In the genomic region with DNA sequence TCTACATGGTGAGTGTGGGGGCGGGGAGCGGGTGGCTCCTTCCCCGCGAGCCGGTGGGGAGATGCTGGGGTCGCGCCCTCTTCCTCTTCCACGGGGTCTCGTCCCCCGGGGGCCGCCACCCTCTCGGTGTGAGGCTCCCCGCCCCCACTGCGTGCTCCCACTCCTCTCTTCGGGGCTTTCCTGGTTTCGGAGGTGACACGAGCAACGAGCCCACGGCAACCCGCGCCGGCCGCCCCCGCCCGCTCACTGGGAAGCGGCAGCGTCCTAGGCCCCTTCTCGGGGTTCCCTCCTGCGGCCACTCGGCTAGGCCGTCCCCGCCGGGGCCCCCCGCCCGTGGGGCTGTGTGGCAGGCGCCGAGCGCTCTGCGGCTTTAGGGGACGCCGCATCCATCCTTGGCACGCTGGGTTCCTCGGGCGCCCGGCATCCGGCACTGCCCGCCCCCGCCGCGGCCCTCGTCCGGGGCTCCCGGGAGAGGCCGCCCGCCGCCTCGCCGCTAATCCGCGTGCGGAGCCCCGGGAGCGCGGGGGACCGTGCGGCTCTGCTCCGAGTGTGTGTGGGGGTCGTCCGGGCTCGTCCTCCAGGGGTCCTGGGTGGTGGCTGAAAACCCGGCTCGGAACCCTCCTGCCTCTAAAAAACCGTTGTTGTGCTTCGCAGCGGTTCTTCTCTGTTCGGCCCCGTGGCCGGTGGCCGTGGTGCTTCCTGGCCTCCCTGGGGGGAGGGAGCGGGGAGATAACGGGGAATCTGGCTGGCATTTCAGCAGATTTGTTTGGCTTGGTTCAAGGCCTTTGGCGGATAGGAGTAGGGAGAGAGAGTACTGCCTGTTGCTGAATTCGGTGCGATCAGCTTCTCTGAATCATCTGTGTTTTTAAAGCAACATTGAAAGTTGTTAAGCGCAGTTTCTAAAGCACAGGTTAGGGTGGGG, we compare ENCODE assay signal across 1 cellular context.
TF ChIP-seq lines count a peak whose summit lies in the region.

No MANE protein-coding gene starts in this region.

TF ChIP-seq in HepG2, 621 proteins besides CTCF, POLR2A, EP300 and RAD21 (continued from another document and continues in another):
- TF ChIP-seq, protein P1, sequence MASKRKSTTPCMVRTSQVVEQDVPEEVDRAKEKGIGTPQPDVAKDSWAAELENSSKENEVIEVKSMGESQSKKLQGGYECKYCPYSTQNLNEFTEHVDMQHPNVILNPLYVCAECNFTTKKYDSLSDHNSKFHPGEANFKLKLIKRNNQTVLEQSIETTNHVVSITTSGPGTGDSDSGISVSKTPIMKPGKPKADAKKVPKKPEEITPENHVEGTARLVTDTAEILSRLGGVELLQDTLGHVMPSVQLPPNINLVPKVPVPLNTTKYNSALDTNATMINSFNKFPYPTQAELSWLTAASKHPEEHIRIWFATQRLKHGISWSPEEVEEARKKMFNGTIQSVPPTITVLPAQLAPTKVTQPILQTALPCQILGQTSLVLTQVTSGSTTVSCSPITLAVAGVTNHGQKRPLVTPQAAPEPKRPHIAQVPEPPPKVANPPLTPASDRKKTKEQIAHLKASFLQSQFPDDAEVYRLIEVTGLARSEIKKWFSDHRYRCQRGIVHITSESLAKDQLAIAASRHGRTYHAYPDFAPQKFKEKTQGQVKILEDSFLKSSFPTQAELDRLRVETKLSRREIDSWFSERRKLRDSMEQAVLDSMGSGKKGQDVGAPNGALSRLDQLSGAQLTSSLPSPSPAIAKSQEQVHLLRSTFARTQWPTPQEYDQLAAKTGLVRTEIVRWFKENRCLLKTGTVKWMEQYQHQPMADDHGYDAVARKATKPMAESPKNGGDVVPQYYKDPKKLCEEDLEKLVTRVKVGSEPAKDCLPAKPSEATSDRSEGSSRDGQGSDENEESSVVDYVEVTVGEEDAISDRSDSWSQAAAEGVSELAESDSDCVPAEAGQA (IDR thresholded peaks at IDR 0.05; ENCODE audit: low read depth): no peak
- TF ChIP-seq, protein P1 (CRISPR knock-in tag; IDR thresholded peaks at IDR 0.05; ENCODE audit: borderline replicate concordance): no peak
- TF ChIP-seq ZFP1 (CRISPR knock-in tag; IDR thresholded peaks at IDR 0.05): no peak
- TF ChIP-seq KLF6 (CRISPR knock-in tag; IDR thresholded peaks at IDR 0.05): peak; percentile 42; the same call in 1 of the 2 replicates
- no peak for TF ChIP-seq KLF13 (CRISPR knock-in tag; IDR thresholded peaks at IDR 0.05)
- TF ChIP-seq CBFB (CRISPR knock-in tag; IDR thresholded peaks at IDR 0.05): no peak
- TF ChIP-seq MTA1 (CRISPR knock-in tag; IDR thresholded peaks at IDR 0.05; ENCODE audit: borderline replicate concordance): no peak
- TF ChIP-seq RBFOX2 (IDR thresholded peaks at IDR 0.05; ENCODE audit: low read depth, low read length): peak; percentile 47; the same call in 1 of the 2 replicates
- TF ChIP-seq, protein P2, sequence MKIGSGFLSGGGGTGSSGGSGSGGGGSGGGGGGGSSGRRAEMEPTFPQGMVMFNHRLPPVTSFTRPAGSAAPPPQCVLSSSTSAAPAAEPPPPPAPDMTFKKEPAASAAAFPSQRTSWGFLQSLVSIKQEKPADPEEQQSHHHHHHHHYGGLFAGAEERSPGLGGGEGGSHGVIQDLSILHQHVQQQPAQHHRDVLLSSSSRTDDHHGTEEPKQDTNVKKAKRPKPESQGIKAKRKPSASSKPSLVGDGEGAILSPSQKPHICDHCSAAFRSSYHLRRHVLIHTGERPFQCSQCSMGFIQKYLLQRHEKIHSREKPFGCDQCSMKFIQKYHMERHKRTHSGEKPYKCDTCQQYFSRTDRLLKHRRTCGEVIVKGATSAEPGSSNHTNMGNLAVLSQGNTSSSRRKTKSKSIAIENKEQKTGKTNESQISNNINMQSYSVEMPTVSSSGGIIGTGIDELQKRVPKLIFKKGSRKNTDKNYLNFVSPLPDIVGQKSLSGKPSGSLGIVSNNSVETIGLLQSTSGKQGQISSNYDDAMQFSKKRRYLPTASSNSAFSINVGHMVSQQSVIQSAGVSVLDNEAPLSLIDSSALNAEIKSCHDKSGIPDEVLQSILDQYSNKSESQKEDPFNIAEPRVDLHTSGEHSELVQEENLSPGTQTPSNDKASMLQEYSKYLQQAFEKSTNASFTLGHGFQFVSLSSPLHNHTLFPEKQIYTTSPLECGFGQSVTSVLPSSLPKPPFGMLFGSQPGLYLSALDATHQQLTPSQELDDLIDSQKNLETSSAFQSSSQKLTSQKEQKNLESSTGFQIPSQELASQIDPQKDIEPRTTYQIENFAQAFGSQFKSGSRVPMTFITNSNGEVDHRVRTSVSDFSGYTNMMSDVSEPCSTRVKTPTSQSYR (CRISPR knock-in tag; IDR thresholded peaks at IDR 0.05; ENCODE audit: borderline replicate concordance): peak; percentile 70; the same call in 1 of the 2 replicates
- TF ChIP-seq YEATS2 (CRISPR knock-in tag; IDR thresholded peaks at IDR 0.05; ENCODE audit: borderline replicate concordance): no peak
- no peak for TF ChIP-seq ZBTB42 (CRISPR knock-in tag; IDR thresholded peaks at IDR 0.05)
- no peak for TF ChIP-seq GZF1 (CRISPR knock-in tag; IDR thresholded peaks at IDR 0.05)
- TF ChIP-seq ZBTB43 (CRISPR knock-in tag; conservative IDR thresholded peaks at IDR 0.05): 0 out of 2 replicates have a peak, but pooled peaks have one; percentile 34
- no peak for TF ChIP-seq NR3C1 (CRISPR knock-in tag; IDR thresholded peaks at IDR 0.05)
- TF ChIP-seq MTF2 (CRISPR knock-in tag; IDR thresholded peaks at IDR 0.05; ENCODE audit: borderline replicate concordance): peak; percentile 29; the same call in 1 of the 2 replicates
- TF ChIP-seq TRIM22 (IDR thresholded peaks at IDR 0.05): no peak
- TF ChIP-seq PHF21A (CRISPR knock-in tag; IDR thresholded peaks at IDR 0.05): peak; percentile 30; the same call in 1 of the 2 replicates
- TF ChIP-seq ZBTB38 (CRISPR knock-in tag; IDR thresholded peaks at IDR 0.05): no peak
- TF ChIP-seq LCORL (IDR thresholded peaks at IDR 0.05): no peak
- 0 out of 2 replicates have a peak, but pooled peaks have one; percentile 36 for TF ChIP-seq LCORL (CRISPR knock-in tag; IDR thresholded peaks at IDR 0.05)
- TF ChIP-seq MEIS2 (CRISPR knock-in tag; IDR thresholded peaks at IDR 0.05): 0 out of 2 replicates have a peak, but pooled peaks have one; percentile 8
- no peak for TF ChIP-seq ZNF746 (CRISPR knock-in tag; IDR thresholded peaks at IDR 0.05)
- TF ChIP-seq TERF1 (CRISPR knock-in tag; IDR thresholded peaks at IDR 0.05): no peak
- peak; percentile 26; the same call in 1 of the 2 replicates for TF ChIP-seq PHF20 (CRISPR knock-in tag; IDR thresholded peaks at IDR 0.05)
- TF ChIP-seq ZNF501 (CRISPR knock-in tag; IDR thresholded peaks at IDR 0.05): peak; percentile 56; the same call in 1 of the 2 replicates
- no peak for TF ChIP-seq ZNF274 (CRISPR knock-in tag; IDR thresholded peaks at IDR 0.05)
- TF ChIP-seq KAT8 (CRISPR knock-in tag; IDR thresholded peaks at IDR 0.05): no peak
- TF ChIP-seq ZNF468 (CRISPR knock-in tag; IDR thresholded peaks at IDR 0.05): no peak
- no peak for TF ChIP-seq HOXA5 (CRISPR knock-in tag; IDR thresholded peaks at IDR 0.05)
- 0 out of 2 replicates have a peak, but pooled peaks have one; percentile 19 for TF ChIP-seq RXRA (CRISPR knock-in tag; IDR thresholded peaks at IDR 0.05)
- TF ChIP-seq TRAFD1 (CRISPR knock-in tag; IDR thresholded peaks at IDR 0.05; ENCODE audit: borderline replicate concordance): no peak
- TF ChIP-seq SAP130 (CRISPR knock-in tag; IDR thresholded peaks at IDR 0.05; ENCODE audit: low read depth): 0 out of 2 replicates have a peak, but pooled peaks have one; percentile 48
- TF ChIP-seq, protein P3, sequence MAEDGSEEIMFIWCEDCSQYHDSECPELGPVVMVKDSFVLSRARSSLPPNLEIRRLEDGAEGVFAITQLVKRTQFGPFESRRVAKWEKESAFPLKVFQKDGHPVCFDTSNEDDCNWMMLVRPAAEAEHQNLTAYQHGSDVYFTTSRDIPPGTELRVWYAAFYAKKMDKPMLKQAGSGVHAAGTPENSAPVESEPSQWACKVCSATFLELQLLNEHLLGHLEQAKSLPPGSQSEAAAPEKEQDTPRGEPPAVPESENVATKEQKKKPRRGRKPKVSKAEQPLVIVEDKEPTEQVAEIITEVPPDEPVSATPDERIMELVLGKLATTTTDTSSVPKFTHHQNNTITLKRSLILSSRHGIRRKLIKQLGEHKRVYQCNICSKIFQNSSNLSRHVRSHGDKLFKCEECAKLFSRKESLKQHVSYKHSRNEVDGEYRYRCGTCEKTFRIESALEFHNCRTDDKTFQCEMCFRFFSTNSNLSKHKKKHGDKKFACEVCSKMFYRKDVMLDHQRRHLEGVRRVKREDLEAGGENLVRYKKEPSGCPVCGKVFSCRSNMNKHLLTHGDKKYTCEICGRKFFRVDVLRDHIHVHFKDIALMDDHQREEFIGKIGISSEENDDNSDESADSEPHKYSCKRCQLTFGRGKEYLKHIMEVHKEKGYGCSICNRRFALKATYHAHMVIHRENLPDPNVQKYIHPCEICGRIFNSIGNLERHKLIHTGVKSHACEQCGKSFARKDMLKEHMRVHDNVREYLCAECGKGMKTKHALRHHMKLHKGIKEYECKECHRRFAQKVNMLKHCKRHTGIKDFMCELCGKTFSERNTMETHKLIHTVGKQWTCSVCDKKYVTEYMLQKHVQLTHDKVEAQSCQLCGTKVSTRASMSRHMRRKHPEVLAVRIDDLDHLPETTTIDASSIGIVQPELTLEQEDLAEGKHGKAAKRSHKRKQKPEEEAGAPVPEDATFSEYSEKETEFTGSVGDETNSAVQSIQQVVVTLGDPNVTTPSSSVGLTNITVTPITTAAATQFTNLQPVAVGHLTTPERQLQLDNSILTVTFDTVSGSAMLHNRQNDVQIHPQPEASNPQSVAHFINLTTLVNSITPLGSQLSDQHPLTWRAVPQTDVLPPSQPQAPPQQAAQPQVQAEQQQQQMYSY (CRISPR knock-in tag; IDR thresholded peaks at IDR 0.05): no peak
- TF ChIP-seq NONO (IDR thresholded peaks at IDR 0.05): no peak
- TF ChIP-seq NONO (CRISPR knock-in tag; conservative IDR thresholded peaks at IDR 0.05): peak; percentile 46; the same call in 1 of the 2 replicates
- TF ChIP-seq ZNF703 (CRISPR knock-in tag; IDR thresholded peaks at IDR 0.05; ENCODE audit: borderline replicate concordance): peak; percentile 49; the same call in 1 of the 2 replicates
- TF ChIP-seq SOX5 (CRISPR knock-in tag; IDR thresholded peaks at IDR 0.05; ENCODE audit: borderline replicate concordance): no peak
- TF ChIP-seq ZNF768 (CRISPR knock-in tag; IDR thresholded peaks at IDR 0.05): peak; percentile 34; the same call in 1 of the 2 replicates
- no peak for TF ChIP-seq PLRG1 (conservative IDR thresholded peaks at IDR 0.05)
- no peak for TF ChIP-seq PCBP2 (optimal IDR thresholded peaks at IDR 0.05; ENCODE audit: low read depth, low read length, poor library complexity, severe bottlenecking)
